ENCODE assay signal across 8 cellular contexts in genomic region chr16:50245417-50246298, GRCh38. TPM values are rescaled to one million over a fixed set of nuclear protein-coding genes. Genes with fewer than 3 reads are reported as not detected.
DNase-seq lines count a peak whose midpoint lies in the region; TF ChIP-seq lines count a peak whose summit lies in the region.

No MANE protein-coding gene starts in this region.

- no peak overlapping the region for H2AFZ ChIP-seq in H9 (ENCODE audit: low read length)

- no peaks in the 10 kb centered on the region for H3K36me3 Mint-ChIP-seq in H9 (ENCODE audit: insufficient read depth in 1 of 3, low read depth in 3 of 3)

- no peak overlapping the region for H3K18ac ChIP-seq in H9 (ENCODE audit: insufficient read length, low read depth, low read length)

- no peak overlapping the region for H2BK15ac ChIP-seq in H9 (ENCODE audit: low read depth, low read length)

- peaks cover 6% of the 10 kb centered on the region for H3K27me3 ChIP-seq in H9 (ENCODE audit: insufficient read depth, low read length)
- peaks cover 0 to 11% (median 0%) of the 10 kb centered on the region in 5 donors for H3K27me3 ChIP-seq in subcutaneous abdominal adipose tissue (ENCODE audit: control insufficient read depth in 5 of 5, insufficient read depth in 4 of 5, low read length in 5 of 5)

- TF ChIP-seq CTCF in GM12872 (IDR thresholded peaks at IDR 0.05; ENCODE audit: insufficient read depth, low read depth, low read length) (peak; percentile 30; the same call in 1 of the 3 replicates), H9 (conservative IDR thresholded peaks at IDR 0.05) (no peak)

- H3K27ac ChIP-seq in H9 (ENCODE audit: insufficient read length, low read depth, low read length) (no peak overlapping the region), subcutaneous abdominal adipose tissue (ENCODE audit: low read depth, low read length) (no peak overlapping the region)

- H3K4ac ChIP-seq in H9 (ENCODE audit: low read depth, low read length), result no peak overlapping the region

- H4K20me1 ChIP-seq in H9 (ENCODE audit: control insufficient read depth, insufficient read depth, insufficient read length), result no peaks in the 10 kb centered on the region

- H3K4me3 Mint-ChIP-seq in H9, result peak overlapping the region; percentile 61 to 76

- peak overlapping the region; percentile 59 to 75 (median 65) for H3K4me3 ChIP-seq in subcutaneous abdominal adipose tissue (ENCODE audit: low read depth in 1 of 5, low read length in 5 of 5)

- no peaks in the 10 kb centered on the region for H3K9me3 Mint-ChIP-seq in H9

- no peaks in the 10 kb centered on the region for H3K36me3 ChIP-seq in subcutaneous abdominal adipose tissue (ENCODE audit: control insufficient read depth in 5 of 5, insufficient read depth in 5 of 5, low read length in 5 of 5)

- no peak overlapping the region for H2BK5ac ChIP-seq in H9 (ENCODE audit: insufficient read length, low read length)

- H3K79me2 ChIP-seq in H9 (ENCODE audit: insufficient read depth, low read length), result no peaks in the 10 kb centered on the region

- no peak overlapping the region for H2BK120ac ChIP-seq in H9 (ENCODE audit: low read depth, low read length, poor library complexity, severe bottlenecking)

- peaks cover 21 to 40% of the 10 kb centered on the region in 2 experiments for H3K4me1 Mint-ChIP-seq in H9

- H3K4me1 ChIP-seq in H9 (ENCODE audit: insufficient read depth, low read length), result no peaks in the 10 kb centered on the region
- H3K4me1 ChIP-seq in subcutaneous abdominal adipose tissue (ENCODE audit: control insufficient read depth in 5 of 5, insufficient read depth in 5 of 5, low read length in 5 of 5), result peaks cover 4 to 26% (median 21%) of the 10 kb centered on the region in 5 donors

- no peak overlapping the region for H3K27ac Mint-ChIP-seq in H9

- no peak for TF ChIP-seq POLR2A in erythroblast (IDR thresholded peaks at IDR 0.05; ENCODE audit: low read length)

- no CpG with 5 or more reads among the region's 74 CpGs for WGBS in H9 (ENCODE audit: extremely low coverage, insufficient read length, low lambda C conversion rate)

- H3K14ac ChIP-seq in H9 (ENCODE audit: insufficient read depth, low read length), result no peak overlapping the region

- H3K9ac ChIP-seq in H9 (ENCODE audit: extremely low read depth, insufficient read length, low read length) (no peak overlapping the region), subcutaneous abdominal adipose tissue (ENCODE audit: low read length in 5 of 5) (peak overlapping the region in 3 of 5 donors; percentile 57 to 78 (median 60))

- no peak overlapping the region for H3K56ac ChIP-seq in H9 (ENCODE audit: insufficient read length, low read depth, low read length)

- H3K79me1 ChIP-seq in H9 (ENCODE audit: insufficient read depth, low read depth, low read length, poor library complexity, severe bottlenecking), result no peaks in the 10 kb centered on the region

- no peak overlapping the region for H2AK5ac ChIP-seq in H9 (ENCODE audit: insufficient read length, low read length)

- no peak overlapping the region for H2BK20ac ChIP-seq in H9 (ENCODE audit: low read depth, low read length, poor library complexity, severe bottlenecking)

- no peak overlapping the region for H4K91ac ChIP-seq in H9 (ENCODE audit: insufficient read length, low read depth, low read length)

- H3K27me3 Mint-ChIP-seq in H9 (ENCODE audit: low read depth), result peaks cover 36% of the 10 kb centered on the region

- peak overlapping the region; percentile 46 for H3K4me2 ChIP-seq in H9 (ENCODE audit: insufficient read depth, insufficient read length, low read length)

- peaks cover 5% of the 10 kb centered on the region for H3K23me2 ChIP-seq in H9 (ENCODE audit: insufficient read length, low read depth, low read length, poor library complexity, severe bottlenecking)

- no peak overlapping the region for H4K5ac ChIP-seq in H9 (ENCODE audit: insufficient read length, low read depth, low read length)

- no peaks in the 10 kb centered on the region for H3K9me3 ChIP-seq in H9 (ENCODE audit: control insufficient read depth, low read depth, low read length)
- no peaks in the 10 kb centered on the region for H3K9me3 ChIP-seq in subcutaneous abdominal adipose tissue (ENCODE audit: control insufficient read depth in 5 of 5, low read length in 5 of 5)

- H3T11ph ChIP-seq in H9 (ENCODE audit: low read length), result no peak overlapping the region

- H2BK12ac ChIP-seq in H9 (ENCODE audit: insufficient read length, low read depth, low read length), result no peak overlapping the region

- no peak overlapping the region for H4K8ac ChIP-seq in H9 (replicated peaks; ENCODE audit: insufficient read length, low read depth, low read length)

- DNase-seq in H9, result no peak
- peak; percentile 39 for DNase-seq in NAMALWA (ENCODE audit: low spot score)
- DNase-seq in activated CD8-positive, alpha-beta memory T cell treated with anti-CD3 and anti-CD28 coated beads for 1 hour (ENCODE audit: extremely low read depth in 1 of 2, low read depth in 1 of 2), result peak; percentile 23 to 35
- DNase-seq in erythroblast (lab: John Stamatoyannopoulos, UW), result peak; percentile 84 to 94
- peak; percentile 28 for DNase-seq in myocyte (ENCODE audit: low read depth)
- DNase-seq in pons (ENCODE audit: low spot score), result no peak

- H3K23ac ChIP-seq in H9 (ENCODE audit: insufficient read length, low read depth, low read length), result no peak overlapping the region

RNA-seq across cellular contexts. Expression of gene ADCY7, which starts 20.7 kb away (rescaled TPM):
- total RNA-seq in H9 (2021) (2.6 and 4.0 TPM in 2 replicates), myocyte (12.7 and 24.4 TPM in 2 replicates)
- 20.4 TPM for polyA plus RNA-seq in myocyte (2012)

Comparison
In these comparisons a context has a peak if more than half of its experiments do, and no peak if none do; other contexts are left out.
1. DNase-seq: peak in NAMALWA (single experiment), activated CD8-positive, alpha-beta memory T cell treated with anti-CD3 and anti-CD28 coated beads for 1 hour (2 of 2), erythroblast (2 of 2) and myocyte (single experiment); none in H9 (single experiment) and pons (single experiment).